25 cellular contexts compared by ENCODE assay signal in genomic region chr12:66025477-66025876, GRCh38.
DNase-seq lines count a peak whose midpoint lies in the region; ATAC-seq, FAIRE-seq and TF ChIP-seq lines count a peak whose summit lies in the region.
"Had no signal": no experiment of that assay in that cellular context is flagged by ENCODE, and none has a peak within 500 bp of the region (broad histone marks: within the 10 kb centered on the region; RNA-seq: fewer than 3 reads in every experiment).

No MANE protein-coding gene starts in this region.

- H4K91ac ChIP-seq in H1 (replicated peaks; ENCODE audit: insufficient read length, low read length): no peak overlapping the region

- no peaks in the 10 kb centered on the region for H3K9me2 ChIP-seq in SK-N-SH

- H2AK5ac ChIP-seq in H1 (ENCODE audit: low read depth, low read length): no peak overlapping the region

- H2AFZ ChIP-seq in SK-N-SH (ENCODE audit: low read depth) (no peak overlapping the region), H1 (ENCODE audit: low read length) (no peak overlapping the region), smooth muscle cell (ENCODE audit: low read depth) (no peak overlapping the region)

- POLR2A ChIA-PET in SK-N-SH (lab: Yijun Ruan, JAX) (no interaction called here), H1 (lab: Charles Lee; ENCODE audit: partially characterized antibody) (no interaction called here)

- H3K27me3 ChIP-seq in SK-N-SH (ENCODE audit: insufficient read depth) (no peaks in the 10 kb centered on the region), H1 (replicated peaks in 1 of 4; ENCODE audit: control insufficient read depth in 3 of 4, extremely low read depth in 1 of 4, insufficient read depth in 3 of 4, low read length in 3 of 4) (no peaks in the 10 kb centered on the region), smooth muscle cell (ENCODE audit: low read depth) (no peaks in the 10 kb centered on the region)
- H3K27me3 ChIP-seq: Peyer's patch, SJCRH30 had no signal

- H3K9me3 ChIP-seq in SK-N-SH: no peaks in the 10 kb centered on the region
- H3K9me3 ChIP-seq in H1 (ENCODE audit: insufficient read depth in 2 of 2, low read depth in 1 of 2, low read length in 1 of 2): no peaks in the 10 kb centered on the region
- H3K9me3 ChIP-seq in smooth muscle cell (replicated peaks; ENCODE audit: low read depth): no peaks in the 10 kb centered on the region
- H3K9me3 ChIP-seq: Peyer's patch, SJCRH30 had no signal

- ATAC-seq in SK-N-SH treated with all-trans-retinoic acid at 6 μM for 48 hours: peak; percentile 30; the same call in 2 of the 3 replicates
- ATAC-seq in HG03025 (IDR thresholded peaks at IDR 0.05; ENCODE audit: low FRiP score, unreplicated experiment): no peak
- ATAC-seq: GM12878 had no signal

- H2BK12ac ChIP-seq in H1 (ENCODE audit: low read depth, low read length): no peak overlapping the region

- CTCF ChIA-PET in SK-N-SH (lab: Yijun Ruan, JAX) (no interaction called here), H1 (lab: Charles Lee; ENCODE audit: partially characterized antibody) (no interaction called here)

- H2BK20ac ChIP-seq in H1 (ENCODE audit: low read length): no peak overlapping the region

- H3F3A ChIP-seq in SK-N-SH (replicated peaks; ENCODE audit: insufficient read depth) (peaks cover 6% of the 10 kb centered on the region), smooth muscle cell (ENCODE audit: low read depth) (peaks cover 3% of the 10 kb centered on the region)

- TF ChIP-seq RAD21 in SK-N-SH (IDR thresholded peaks at IDR 0.05; ENCODE audit: low read length) (no peak), H1 (IDR thresholded peaks at IDR 0.05 in 1 of 2, conservative IDR thresholded peaks at IDR 0.05 in 1 of 2; ENCODE audit: low read depth in 2 of 2, low read length in 2 of 2) (no peak)

- H2BK5ac ChIP-seq in H1 (ENCODE audit: low read depth, low read length): no peak overlapping the region

- no peaks in the 10 kb centered on the region for H3K79me1 ChIP-seq in H1 (ENCODE audit: low read depth, low read length)

- no peak overlapping the region for H3K14ac ChIP-seq in H1 (ENCODE audit: insufficient read length)

- H3K27ac ChIP-seq in SK-N-SH (ENCODE audit: low read depth in 2 of 2, low read length in 1 of 2): peak overlapping the region in 1 of 2 experiments; percentile 68; a peak in 1 of 4 replicates
- no peak overlapping the region for H3K27ac ChIP-seq in H1 (ENCODE audit: low read depth, low read length)
- peak overlapping the region; percentile 72 for H3K27ac ChIP-seq in smooth muscle cell (ENCODE audit: low read depth)
- H3K27ac ChIP-seq: Peyer's patch, SJCRH30 had no signal

- no peak overlapping the region for H4K8ac ChIP-seq in H1 (ENCODE audit: extremely low read depth, insufficient read depth, low read length)

- H3K36me3 ChIP-seq in SK-N-SH (replicated peaks in 1 of 2; ENCODE audit: control insufficient read depth in 1 of 2, insufficient read depth in 2 of 2, low read length in 1 of 2) (no peaks in the 10 kb centered on the region), H1 (ENCODE audit: control insufficient read depth in 2 of 4, insufficient read depth in 4 of 4, low read length in 3 of 4) (no peaks in the 10 kb centered on the region), smooth muscle cell (ENCODE audit: low read depth) (no peaks in the 10 kb centered on the region)
- H3K36me3 ChIP-seq: Peyer's patch, SJCRH30 had no signal

- no peaks in the 10 kb centered on the region for H3K23me2 ChIP-seq in H1 (ENCODE audit: low read depth, low read length)

- no peak overlapping the region for H2BK120ac ChIP-seq in H1 (replicated peaks; ENCODE audit: low read depth, low read length)

- H3K9ac ChIP-seq in SK-N-SH (no peak overlapping the region), H1 (replicated peaks in 1 of 4; ENCODE audit: extremely low read depth in 1 of 4, low read depth in 3 of 4, low read length in 3 of 4) (no peak overlapping the region), smooth muscle cell (ENCODE audit: low read depth) (no peak overlapping the region)

- DNase-seq in SK-N-SH (no peak), SW480 (ENCODE audit: low spot score) (peak; percentile 97), H1 (ENCODE audit: low read depth in 1 of 2, low spot score in 2 of 2) (no peak), smooth muscle cell (lab: John Stamatoyannopoulos, UW; ENCODE audit: unreplicated experiment) (no peak), NCI-H748 treated with DMSO at 0.1 percent for 48 hours (lab: John Stamatoyannopoulos, UW) (no peak), COR-L47 (lab: John Stamatoyannopoulos, UW) (no peak)
- DNase-seq: 8988T; AML-193; C1 segment of cervical spinal cord; CD8-positive, alpha-beta memory T cell; DMS79 treated with DMSO at 0.1 percent for 48 hours; HCEC 1CT; KBM-7; NCI-H1092; NCI-H1436; NCI-H187 treated with DMSO at 0.1 percent for 48 hours; NCI-H2227 treated with DMSO at 0.1 percent for 48 hours; NCI-H524; NCI-H82; Peyer's patch; SJCRH30 had no signal

- H2BK15ac ChIP-seq in H1 (ENCODE audit: low read length): 0 out of 2 replicates have a peak overlapping the region, but pooled peaks have one; percentile 14

- no peaks in the 10 kb centered on the region for H4K20me1 ChIP-seq in SK-N-SH (ENCODE audit: insufficient read depth)
- H4K20me1 ChIP-seq in H1 (replicated peaks in 1 of 2; ENCODE audit: control insufficient read depth in 1 of 2, insufficient read depth in 2 of 2, low read length in 2 of 2): no peaks in the 10 kb centered on the region
- H4K20me1 ChIP-seq in smooth muscle cell (ENCODE audit: low read depth): no peaks in the 10 kb centered on the region

- H3K4me3 ChIP-seq in SK-N-SH (ENCODE audit: low read depth in 2 of 2, low read length in 1 of 2): no peak overlapping the region
- H3K4me3 ChIP-seq in H1 (ENCODE audit: extremely low read depth in 1 of 4, insufficient read depth in 2 of 4, low read depth in 3 of 4, low read length in 4 of 4): no peak overlapping the region
- no peak overlapping the region for H3K4me3 ChIP-seq in smooth muscle cell
- H3K4me3 ChIP-seq: GM12878, Peyer's patch, SJCRH30 had no signal

- no peak overlapping the region for H3K4ac ChIP-seq in H1 (replicated peaks; ENCODE audit: insufficient read length, low read depth, low read length)

- H3K79me2 ChIP-seq in SK-N-SH (ENCODE audit: insufficient read depth): no peaks in the 10 kb centered on the region
- H3K79me2 ChIP-seq in H1 (ENCODE audit: control insufficient read depth in 1 of 2, insufficient read depth in 2 of 2, low read length in 2 of 2): no peaks in the 10 kb centered on the region
- no peaks in the 10 kb centered on the region for H3K79me2 ChIP-seq in smooth muscle cell (ENCODE audit: low read depth)

- TF ChIP-seq POLR2A in H1 (IDR thresholded peaks at IDR 0.05; ENCODE audit: control extremely low read depth in 1 of 2, low read depth in 2 of 2, low read length in 2 of 2): no peak

- H4K5ac ChIP-seq in H1 (ENCODE audit: insufficient read length, low read depth, low read length): no peak overlapping the region

- no peak for FAIRE-seq in H1 (lab: Jason Lieb, UNC)
- FAIRE-seq: D721Med, GM12878 had no signal

- no peak overlapping the region for H3K56ac ChIP-seq in H1 (replicated peaks; ENCODE audit: insufficient read length, low read depth, low read length)

- no peak overlapping the region for H3K18ac ChIP-seq in H1 (ENCODE audit: extremely low read depth, low read length)

- TF ChIP-seq CTCF in SK-N-SH (IDR thresholded peaks at IDR 0.05) (no peak), H1 (IDR thresholded peaks at IDR 0.05; ENCODE audit: control extremely low read depth in 1 of 3, insufficient read depth in 1 of 3, low read depth in 1 of 3, low read length in 3 of 3) (no peak), smooth muscle cell (IDR thresholded peaks at IDR 0.05; ENCODE audit: borderline replicate concordance, insufficient read depth, poor library complexity, severe bottlenecking) (no peak)

- H3K4me1 ChIP-seq in SK-N-SH (ENCODE audit: control insufficient read depth in 1 of 2, insufficient read depth in 2 of 2, low read depth in 1 of 2, low read length in 1 of 2) (no peaks in the 10 kb centered on the region; a peak in 1 of 4 replicates), H1 (replicated peaks in 1 of 4; ENCODE audit: control insufficient read depth in 3 of 4, insufficient read depth in 4 of 4, low read length in 3 of 4) (no peaks in the 10 kb centered on the region), smooth muscle cell (ENCODE audit: low read depth) (peaks cover 6% of the 10 kb centered on the region)
- H3K4me1 ChIP-seq: Peyer's patch had no signal

- WGBS in SK-N-SH (ENCODE audit: low lambda C conversion rate): 23% methylated on average over 2 of the region's 2 CpGs
- 94% methylated on average over 2 of the region's 2 CpGs; no CpG with 5 or more reads in 1 of the 2 experiments for WGBS in H1 (ENCODE audit: extremely low coverage in 1 of 2, insufficient coverage in 1 of 2, insufficient read length in 1 of 2, insufficient replicate concordance in 2 of 2, low coverage in 1 of 2, low lambda C conversion rate in 2 of 2, missing lambda C conversion rate in 1 of 2), 2 experiments
- 15% methylated on average over 2 of the region's 2 CpGs for WGBS in smooth muscle cell (ENCODE audit: low lambda C conversion rate)

- H3K4me2 ChIP-seq in SK-N-SH (no peak overlapping the region), H1 (ENCODE audit: insufficient read depth in 1 of 2, low read depth in 2 of 2, low read length in 2 of 2) (no peak overlapping the region), smooth muscle cell (peak overlapping the region; percentile 46)

- no peak for TF ChIP-seq EP300 in SK-N-SH (IDR thresholded peaks at IDR 0.05; ENCODE audit: borderline replicate concordance in 1 of 2, low read depth in 1 of 2, low read length in 1 of 2)
- no peak for TF ChIP-seq EP300 in H1 (IDR thresholded peaks at IDR 0.05; ENCODE audit: borderline replicate concordance in 1 of 2, low read depth in 2 of 2, low read length in 2 of 2)

- H3K23ac ChIP-seq in H1 (ENCODE audit: insufficient read length): no peak overlapping the region

TF ChIP-seq in SK-N-SH treated with all-trans-retinoic acid at 6 μM for 48 hours, 23 proteins besides CTCF, POLR2A, EP300 and RAD21 (continues in another document):
- no peak for TF ChIP-seq SNAI2 (CRISPR knock-in tag; IDR thresholded peaks at IDR 0.05)
- TF ChIP-seq BACH2 (CRISPR knock-in tag; IDR thresholded peaks at IDR 0.05; ENCODE audit: borderline replicate concordance): no peak
- no peak for TF ChIP-seq RARB (CRISPR knock-in tag; IDR thresholded peaks at IDR 0.05)

TF ChIP-seq in SK-N-SH, 30 proteins besides CTCF, POLR2A, EP300 and RAD21 (continues in another document):
- TF ChIP-seq EZH2phosphoT487 (IDR thresholded peaks at IDR 0.05; ENCODE audit: borderline replicate concordance, low read depth) (no peak), FOSL2 (IDR thresholded peaks at IDR 0.05; ENCODE audit: borderline replicate concordance, low read depth) (no peak)

TF ChIP-seq in H1, 55 proteins besides CTCF, POLR2A, EP300 and RAD21 (continues in another document):
- TF ChIP-seq EGR1 (IDR thresholded peaks at IDR 0.05; ENCODE audit: borderline replicate concordance, low read depth, low read length) (no peak), ZNF274 (IDR thresholded peaks at IDR 0.05; ENCODE audit: borderline replicate concordance, extremely low read depth, low read length) (no peak), CTBP2 (IDR thresholded peaks at IDR 0.05; ENCODE audit: borderline replicate concordance, insufficient read depth, insufficient read length, low read length) (no peak), BRCA1 (IDR thresholded peaks at IDR 0.05; ENCODE audit: low read depth, low read length) (no peak), POU5F1 (IDR thresholded peaks at IDR 0.05; ENCODE audit: low read depth, low read length) (no peak)
